Comparison of ENCODE assay signal across 13 cellular contexts in the genomic region with DNA sequence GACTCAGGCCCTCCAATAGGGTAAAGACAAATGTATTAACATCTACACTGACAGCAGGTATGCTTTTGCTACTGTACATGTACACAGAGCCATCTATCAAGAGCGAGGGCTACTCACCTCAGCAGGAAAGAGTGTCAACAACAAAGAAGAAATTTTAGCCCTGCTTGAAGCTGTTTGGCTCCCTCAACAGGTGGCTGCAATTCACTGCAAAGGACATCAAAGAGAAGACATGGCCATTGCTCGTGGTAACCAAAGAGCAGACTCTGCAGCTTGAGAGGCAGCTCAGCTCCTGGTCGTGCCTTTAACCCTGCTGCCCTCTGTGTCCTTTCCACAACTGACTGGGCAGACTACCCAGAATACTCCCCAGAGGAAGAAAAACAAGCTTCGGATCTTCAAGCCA. TPM values are rescaled to one million over a fixed set of nuclear protein-coding genes. Genes with fewer than 3 reads are reported as not detected.
DNase-seq lines count a peak whose midpoint lies in the region; TF ChIP-seq lines count a peak whose summit lies in the region.
"Had no signal": no experiment of that assay in that cellular context is flagged by ENCODE, and none has a peak within 500 bp of the region (broad histone marks: within the 10 kb centered on the region; RNA-seq: fewer than 3 reads in every experiment).

No MANE protein-coding gene starts in this region.

- no peaks in the 10 kb centered on the region for H3K4me1 ChIP-seq in mesendoderm (ENCODE audit: control insufficient read depth, low read depth, low read length)

- H2BK120ac ChIP-seq in mesendoderm (ENCODE audit: low read depth, low read length) = no peak overlapping the region

- H2BK5ac ChIP-seq in mesendoderm (ENCODE audit: low read length) = no peak overlapping the region

- H3K4ac ChIP-seq in mesendoderm (ENCODE audit: low read depth, low read length) = no peak overlapping the region

- no peak overlapping the region for H3K4me3 Mint-ChIP-seq in MCF 10A (ENCODE audit: unreplicated experiment)
- H3K4me3 Mint-ChIP-seq: central memory CD8-positive, alpha-beta T cell; naive thymus-derived CD4-positive, alpha-beta T cell had no signal

- BruUV-seq in MCF 10A (replicated peaks; lab: Mats Ljungman, UMichigan) = no TSS peak

- intact Hi-C loops in MCF 10A (cut with micrococcal nuclease) = loop anchor here (1.0 kb wide), 1 partner anchor 52 kb away; no protein-coding TSS in a partner anchor

- no peaks in the 10 kb centered on the region for H3K79me2 ChIP-seq in mesendoderm (ENCODE audit: control insufficient read depth, insufficient read depth, low read length)

- TF ChIP-seq CTCF in GM06990 (IDR thresholded peaks at IDR 0.05; ENCODE audit: insufficient read depth, low read length, poor library complexity, severe bottlenecking) (peak; percentile 72), MCF 10A (IDR thresholded peaks at IDR 0.05; ENCODE audit: unreplicated experiment) (no peak)

- no peak overlapping the region for H4K8ac ChIP-seq in mesendoderm (ENCODE audit: low read depth, low read length)

- H3K27me3 Mint-ChIP-seq in MCF 10A (ENCODE audit: insufficient read depth, unreplicated experiment) = no peaks in the 10 kb centered on the region

- H3K36me3 Mint-ChIP-seq in MCF 10A (ENCODE audit: insufficient read depth, unreplicated experiment) = no peaks in the 10 kb centered on the region
- H3K36me3 Mint-ChIP-seq: naive thymus-derived CD4-positive, alpha-beta T cell had no signal

- TF ChIP-seq EP300 in Ishikawa (IDR thresholded peaks at IDR 0.05; ENCODE audit: borderline replicate concordance) = no peak

- no peak overlapping the region for H3K9ac ChIP-seq in mesendoderm (ENCODE audit: low read length)

- no peak overlapping the region for H3K27ac ChIP-seq in mesendoderm (ENCODE audit: low read depth, low read length)

- no peak for DNase-seq in GM06990 (ENCODE audit: extremely low read depth, insufficient read length)
- peak; percentile 45 for DNase-seq in MCF 10A (ENCODE audit: unreplicated experiment)
- peak; percentile 64 for DNase-seq in mesendoderm
- DNase-seq in NOMO-1 treated with dmso at 0.1 percent for 144 hours (lab: John Stamatoyannopoulos, UW; ENCODE audit: unreplicated experiment) = no peak
- DNase-seq in KG1 (lab: John Stamatoyannopoulos, UW) = no peak
- no peak for DNase-seq in NCI-H2107 treated with DMSO at 0.1 percent for 48 hours (lab: John Stamatoyannopoulos, UW; ENCODE audit: unreplicated experiment)
- no peak for DNase-seq in SKM-1 (lab: John Stamatoyannopoulos, UW; ENCODE audit: unreplicated experiment)
- DNase-seq: activated T-cell treated with anti-CD3 and anti-CD28 coated beads, Interleukin-2, amount 50 U/mL, for 48 hours; DMS79 treated with DMSO at 0.1 percent for 48 hours; head of caudate nucleus; naive thymus-derived CD4-positive, alpha-beta T cell had no signal

- H3K27me3 ChIP-seq in GM06990 (replicated peaks; ENCODE audit: control insufficient read depth, insufficient read depth, low read length) = no peaks in the 10 kb centered on the region; the same call in 1 of the 2 replicates
- H3K27me3 ChIP-seq in mesendoderm (ENCODE audit: insufficient read depth, low read length, poor library complexity) = no peaks in the 10 kb centered on the region

- H3K4me3 ChIP-seq in GM06990 (replicated peaks; ENCODE audit: low read depth, low read length) (no peak overlapping the region), mesendoderm (ENCODE audit: low read length) (no peak overlapping the region)

- no peak overlapping the region for H3K23ac ChIP-seq in mesendoderm (ENCODE audit: low read length)

- H3K36me3 ChIP-seq in GM06990 (ENCODE audit: control insufficient read depth, insufficient read depth, low read length) (no peaks in the 10 kb centered on the region), mesendoderm (ENCODE audit: control insufficient read depth, insufficient read depth, low read length) (no peaks in the 10 kb centered on the region)

- POLR2A ChIA-PET in MCF 10A (lab: Yijun Ruan, JAX) = no interaction called here

- H2BK15ac ChIP-seq in mesendoderm (replicated peaks; ENCODE audit: low read depth) = no peak overlapping the region

- no peak overlapping the region for H2AK5ac ChIP-seq in mesendoderm (ENCODE audit: low read length)

- TF ChIP-seq RAD21 in Ishikawa (IDR thresholded peaks at IDR 0.05; ENCODE audit: low read depth) = peak; percentile 60

- CTCF ChIA-PET in MCF 10A (lab: Yijun Ruan, JAX) = interaction anchor here (0.6 to 3.2 kb wide), 15 partner anchors 9 to 341 kb away, joined by 3 to 15 read pairs (median 3); no protein-coding TSS in a partner anchor

- no peak overlapping the region for H3K4me2 ChIP-seq in mesendoderm (ENCODE audit: low read length)

- no peak overlapping the region for H4K5ac ChIP-seq in mesendoderm (ENCODE audit: low read length)

- no peak overlapping the region for H3K27ac Mint-ChIP-seq in MCF 10A (ENCODE audit: low read depth, unreplicated experiment)
- H3K27ac Mint-ChIP-seq: naive thymus-derived CD4-positive, alpha-beta T cell had no signal

- no peaks in the 10 kb centered on the region for H3K79me1 ChIP-seq in mesendoderm (ENCODE audit: low read length)

- H3K18ac ChIP-seq in mesendoderm (ENCODE audit: low read length) = no peak overlapping the region

- H3K4me1 Mint-ChIP-seq in MCF 10A (ENCODE audit: insufficient read depth, unreplicated experiment) = peaks cover 3% of the 10 kb centered on the region
- H3K4me1 Mint-ChIP-seq: central memory CD8-positive, alpha-beta T cell; naive thymus-derived CD4-positive, alpha-beta T cell had no signal

- WGBS in mesendoderm (ENCODE audit: extremely low coverage, insufficient coverage, low lambda C conversion rate) = no CpG with 5 or more reads among the region's 4 CpGs

- no peak overlapping the region for H3K56ac ChIP-seq in mesendoderm (ENCODE audit: low read length)

- H3K9me3 Mint-ChIP-seq in MCF 10A (ENCODE audit: unreplicated experiment) = no peaks in the 10 kb centered on the region
- H3K9me3 Mint-ChIP-seq: central memory CD8-positive, alpha-beta T cell; naive thymus-derived CD4-positive, alpha-beta T cell had no signal

TF ChIP-seq in Ishikawa, 13 proteins besides CTCF, POLR2A, EP300 and RAD21:
- TF ChIP-seq, protein P1, sequence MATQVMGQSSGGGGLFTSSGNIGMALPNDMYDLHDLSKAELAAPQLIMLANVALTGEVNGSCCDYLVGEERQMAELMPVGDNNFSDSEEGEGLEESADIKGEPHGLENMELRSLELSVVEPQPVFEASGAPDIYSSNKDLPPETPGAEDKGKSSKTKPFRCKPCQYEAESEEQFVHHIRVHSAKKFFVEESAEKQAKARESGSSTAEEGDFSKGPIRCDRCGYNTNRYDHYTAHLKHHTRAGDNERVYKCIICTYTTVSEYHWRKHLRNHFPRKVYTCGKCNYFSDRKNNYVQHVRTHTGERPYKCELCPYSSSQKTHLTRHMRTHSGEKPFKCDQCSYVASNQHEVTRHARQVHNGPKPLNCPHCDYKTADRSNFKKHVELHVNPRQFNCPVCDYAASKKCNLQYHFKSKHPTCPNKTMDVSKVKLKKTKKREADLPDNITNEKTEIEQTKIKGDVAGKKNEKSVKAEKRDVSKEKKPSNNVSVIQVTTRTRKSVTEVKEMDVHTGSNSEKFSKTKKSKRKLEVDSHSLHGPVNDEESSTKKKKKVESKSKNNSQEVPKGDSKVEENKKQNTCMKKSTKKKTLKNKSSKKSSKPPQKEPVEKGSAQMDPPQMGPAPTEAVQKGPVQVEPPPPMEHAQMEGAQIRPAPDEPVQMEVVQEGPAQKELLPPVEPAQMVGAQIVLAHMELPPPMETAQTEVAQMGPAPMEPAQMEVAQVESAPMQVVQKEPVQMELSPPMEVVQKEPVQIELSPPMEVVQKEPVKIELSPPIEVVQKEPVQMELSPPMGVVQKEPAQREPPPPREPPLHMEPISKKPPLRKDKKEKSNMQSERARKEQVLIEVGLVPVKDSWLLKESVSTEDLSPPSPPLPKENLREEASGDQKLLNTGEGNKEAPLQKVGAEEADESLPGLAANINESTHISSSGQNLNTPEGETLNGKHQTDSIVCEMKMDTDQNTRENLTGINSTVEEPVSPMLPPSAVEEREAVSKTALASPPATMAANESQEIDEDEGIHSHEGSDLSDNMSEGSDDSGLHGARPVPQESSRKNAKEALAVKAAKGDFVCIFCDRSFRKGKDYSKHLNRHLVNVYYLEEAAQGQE (IDR thresholded peaks at IDR 0.05; ENCODE audit: low read depth) = no peak
- TF ChIP-seq CREB1 (IDR thresholded peaks at IDR 0.05; ENCODE audit: low read depth) (no peak), YY1 (IDR thresholded peaks at IDR 0.05; ENCODE audit: low read depth) (no peak), TAF1 (IDR thresholded peaks at IDR 0.05; ENCODE audit: low read depth) (no peak), CEBPB (IDR thresholded peaks at IDR 0.05) (no peak), ZBTB7A (IDR thresholded peaks at IDR 0.05; ENCODE audit: low read depth) (no peak), EGR1 (IDR thresholded peaks at IDR 0.05) (no peak), TEAD4 (IDR thresholded peaks at IDR 0.05) (no peak), FOXM1 (IDR thresholded peaks at IDR 0.05; ENCODE audit: borderline replicate concordance, low read depth) (no peak), TCF12 (IDR thresholded peaks at IDR 0.05; ENCODE audit: low read depth) (no peak), NFIC (IDR thresholded peaks at IDR 0.05) (no peak)
- TF ChIP-seq, protein P2, sequence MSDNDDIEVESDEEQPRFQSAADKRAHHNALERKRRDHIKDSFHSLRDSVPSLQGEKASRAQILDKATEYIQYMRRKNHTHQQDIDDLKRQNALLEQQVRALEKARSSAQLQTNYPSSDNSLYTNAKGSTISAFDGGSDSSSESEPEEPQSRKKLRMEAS (IDR thresholded peaks at IDR 0.05) = no peak
- TF ChIP-seq, protein P3, sequence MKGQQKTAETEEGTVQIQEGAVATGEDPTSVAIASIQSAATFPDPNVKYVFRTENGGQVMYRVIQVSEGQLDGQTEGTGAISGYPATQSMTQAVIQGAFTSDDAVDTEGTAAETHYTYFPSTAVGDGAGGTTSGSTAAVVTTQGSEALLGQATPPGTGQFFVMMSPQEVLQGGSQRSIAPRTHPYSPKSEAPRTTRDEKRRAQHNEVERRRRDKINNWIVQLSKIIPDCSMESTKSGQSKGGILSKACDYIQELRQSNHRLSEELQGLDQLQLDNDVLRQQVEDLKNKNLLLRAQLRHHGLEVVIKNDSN (IDR thresholded peaks at IDR 0.05) = no peak

RNA-seq across cellular contexts. Expression of a gene that starts 5.1 kb away (rescaled TPM):
- not detected in 2 replicates for total RNA-seq in MCF 10A (2022)
- polyA plus RNA-seq in mesendoderm (2013, experiment 1 of 2) = 0.10 TPM
- 0.04 TPM for polyA plus RNA-seq in mesendoderm (2013, experiment 2 of 2)
- total RNA-seq: naive thymus-derived CD4-positive, alpha-beta T cell had no signal
- polyA plus RNA-seq: naive thymus-derived CD4-positive, alpha-beta T cell had no signal

RNA-seq across cellular contexts. Expression of a gene that starts 26.6 kb away (rescaled TPM):
- 0.42 and 0.49 TPM in 2 replicates for total RNA-seq in MCF 10A (2022)
- polyA plus RNA-seq in mesendoderm (2013, experiment 1 of 2) = not detected
- polyA plus RNA-seq in mesendoderm (2013, experiment 2 of 2) = 0.06 TPM
- total RNA-seq: naive thymus-derived CD4-positive, alpha-beta T cell had no signal
- polyA plus RNA-seq: naive thymus-derived CD4-positive, alpha-beta T cell had no signal

Comparison
In these comparisons a context has a peak if more than half of its experiments do, and no peak if none do; other contexts are left out.
1. DNase-seq: peak in MCF 10A (single experiment) and mesendoderm (single experiment); none in GM06990 (single experiment), NOMO-1 treated with dmso at 0.1 percent for 144 hours (single experiment), KG1 (single experiment), NCI-H2107 treated with DMSO at 0.1 percent for 48 hours (single experiment) and SKM-1 (single experiment).